ENCODE assay signal across 1 cellular context in the genomic region with DNA sequence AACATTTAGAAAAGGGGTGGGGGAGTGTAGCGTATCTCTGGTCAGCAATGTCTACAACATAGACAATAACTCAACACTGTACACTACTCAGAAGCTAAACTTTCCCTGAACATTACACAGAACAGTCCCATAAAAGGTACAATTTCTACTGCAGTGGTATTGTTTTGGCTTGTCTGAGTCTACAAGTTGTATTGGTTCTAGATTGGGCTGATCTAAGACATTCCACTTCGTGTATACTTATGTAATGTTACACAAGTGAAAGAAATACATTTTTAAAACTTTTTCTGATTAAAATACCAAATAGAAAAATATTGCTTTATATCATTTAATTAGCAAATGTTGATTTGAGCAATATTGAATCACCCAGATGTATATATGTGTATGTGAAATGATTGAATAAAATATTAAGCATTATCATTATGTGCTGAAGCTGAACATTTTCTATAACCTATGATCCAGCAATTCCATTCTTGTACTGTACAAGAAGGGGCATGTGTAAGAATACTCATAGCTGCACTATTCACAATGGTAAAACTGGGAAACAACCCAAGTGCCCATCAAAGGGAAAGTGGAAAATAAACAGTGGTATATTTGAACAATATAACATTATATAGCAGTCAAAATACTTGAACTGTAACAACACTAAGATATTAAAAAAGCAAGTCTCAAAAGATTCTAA.
TF ChIP-seq lines count a peak whose summit lies in the region.

No MANE protein-coding gene starts in this region.

TF ChIP-seq in HepG2, 621 proteins besides CTCF, POLR2A, EP300 and RAD21:
- TF ChIP-seq ZNF75D (CRISPR knock-in tag; IDR thresholded peaks at IDR 0.05; ENCODE audit: borderline replicate concordance) (no peak), SOX13 (IDR thresholded peaks at IDR 0.05) (no peak), SOX13 (CRISPR knock-in tag; conservative IDR thresholded peaks at IDR 0.05 in 1 of 2, IDR thresholded peaks at IDR 0.05 in 1 of 2) (peak in 1 of 2 experiments; percentile 17; a peak in 1 of 4 replicates), REL (CRISPR knock-in tag; conservative IDR thresholded peaks at IDR 0.05) (no peak)
